8 cellular contexts compared by ENCODE assay signal in the genomic region with DNA sequence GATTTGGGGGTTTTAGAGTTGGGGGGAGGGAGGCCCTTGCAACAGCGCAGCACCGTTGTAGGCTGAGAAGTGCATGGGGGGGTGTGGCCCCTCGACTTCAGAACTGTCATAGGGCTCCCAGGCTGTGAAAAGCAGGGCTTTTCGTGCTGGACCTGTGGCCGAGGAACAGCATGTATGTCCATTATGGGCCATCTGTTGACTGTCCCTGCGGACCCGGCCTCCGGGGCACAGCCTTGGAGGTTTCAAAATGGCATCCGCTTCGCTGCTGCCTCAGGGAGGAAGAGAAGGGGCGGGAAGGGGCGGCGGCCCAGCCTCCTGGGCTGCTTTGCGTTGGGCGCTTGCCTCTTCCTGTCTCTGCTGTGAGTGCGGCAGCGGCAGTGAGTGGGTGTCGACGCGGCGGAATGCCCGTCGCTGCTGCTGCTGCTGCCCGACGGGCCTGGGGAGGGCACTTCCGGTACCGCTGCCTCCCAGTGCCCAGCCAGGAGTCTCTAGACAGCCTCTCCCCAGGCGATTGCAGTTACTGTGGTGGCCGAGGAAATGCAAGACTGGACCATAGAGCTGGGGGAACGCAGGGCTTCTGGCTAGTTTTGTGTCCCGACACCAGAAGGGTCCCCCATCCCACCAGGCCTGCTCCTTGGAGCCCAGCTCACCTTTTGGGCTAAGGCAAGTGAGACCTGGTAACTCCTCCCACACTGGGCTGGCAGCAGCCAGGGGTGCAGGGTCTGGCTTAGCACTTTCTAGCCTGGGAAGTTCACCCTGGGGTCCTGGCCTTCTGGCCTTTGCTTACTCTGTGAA. TPM values are rescaled to one million over a fixed set of nuclear protein-coding genes. Genes with fewer than 3 reads are reported as not detected.
DNase-seq lines count a peak whose midpoint lies in the region; ATAC-seq and TF ChIP-seq lines count a peak whose summit lies in the region.

No MANE protein-coding gene starts in this region.

- H3K23ac ChIP-seq in mesenchymal stem cell (ENCODE audit: low read length in 2 of 2): peak overlapping the region in 1 of 2 experiments; percentile 96

- no peak overlapping the region for H2AFZ ChIP-seq in mesenchymal stem cell (ENCODE audit: low read depth, low read length)

- peak overlapping the region; percentile 69 for H2BK120ac ChIP-seq in mesenchymal stem cell (ENCODE audit: low read depth, low read length)

- DNase-seq in GM06990 (ENCODE audit: extremely low read depth, insufficient read length): peak; percentile 89
- peak; percentile 57 for DNase-seq in NCI-H774 (lab: John Stamatoyannopoulos, UW)
- DNase-seq in activated CD8-positive, alpha-beta T cell treated with anti-CD3 and anti-CD28 coated beads, Interleukin-2, amount 10 ng/mL, durations not matched to agents 7 days and 5 days: peak; percentile 93
- DNase-seq in effector CD8-positive, alpha-beta T cell (lab: John Stamatoyannopoulos, UW): peak; percentile 72
- DNase-seq in mesenchymal stem cell: peak; percentile 88
- DNase-seq in stimulated activated CD8-positive, alpha-beta memory T cell treated with anti-CD3 and anti-CD28 coated beads, Interleukin-12 subunit alpha, Interleukin-12 subunit beta, amount 100 ng/mL, for 4 hours (ENCODE audit: low read depth): peak; percentile 76
- DNase-seq in OCI-M2 (lab: John Stamatoyannopoulos, UW; ENCODE audit: unreplicated experiment): no peak

- H3K9ac ChIP-seq in mesenchymal stem cell (ENCODE audit: low read length): peak overlapping the region; percentile 96

- H3K18ac ChIP-seq in mesenchymal stem cell (ENCODE audit: low read depth in 1 of 2, low read length in 2 of 2): peak overlapping the region; percentile 92 to 97

- peak overlapping the region; percentile 66 for H4K91ac ChIP-seq in mesenchymal stem cell (ENCODE audit: low read length)

- peak; percentile 33 for ATAC-seq in HG02588 (IDR thresholded peaks at IDR 0.05; ENCODE audit: unreplicated experiment)
- ATAC-seq in activated CD8-positive, alpha-beta T cell treated with anti-CD3 and anti-CD28 coated beads, Interleukin-2, amount 10 ng/mL, durations not matched to agents 7 days and 5 days: peak; percentile 56

- H3K36me3 ChIP-seq in GM06990 (ENCODE audit: control insufficient read depth, insufficient read depth, low read length) (peaks cover 3% of the 10 kb centered on the region), mesenchymal stem cell (ENCODE audit: control insufficient read depth in 1 of 2, insufficient read depth in 2 of 2, low read depth in 1 of 2, low read length in 2 of 2) (peaks cover 18 to 36% of the 10 kb centered on the region in 2 experiments)

- CTCF ChIA-PET in activated CD8-positive, alpha-beta T cell treated with anti-CD3 and anti-CD28 coated beads, Interleukin-2, amount 10 ng/mL, durations not matched to agents 7 days and 5 days (lab: Charles Lee): interaction anchor here (0.7 to 6.7 kb wide), 4 partner anchors 7 to 43 kb away, joined by 3 to 122 read pairs (median 4); no protein-coding TSS in a partner anchor

- H3K9me3 Mint-ChIP-seq in activated CD8-positive, alpha-beta T cell treated with anti-CD3 and anti-CD28 coated beads, Interleukin-2, amount 10 ng/mL, durations not matched to agents 7 days and 5 days (ENCODE audit: insufficient read depth): no peaks in the 10 kb centered on the region

- H3K4me3 ChIP-seq in GM06990 (replicated peaks; ENCODE audit: low read depth, low read length) (peak overlapping the region; percentile 90), mesenchymal stem cell (ENCODE audit: insufficient read depth in 1 of 2, low read depth in 1 of 2, low read length in 2 of 2) (peak overlapping the region; percentile 88 to 100)

- H2BK12ac ChIP-seq in mesenchymal stem cell (ENCODE audit: low read length in 2 of 2): peak overlapping the region in 1 of 2 experiments; percentile 6

- H3K4me1 ChIP-seq in mesenchymal stem cell (ENCODE audit: control insufficient read depth, insufficient read depth, low read depth, low read length): peaks cover 48% of the 10 kb centered on the region

- no peaks in the 10 kb centered on the region for H3K27me3 Mint-ChIP-seq in activated CD8-positive, alpha-beta T cell treated with anti-CD3 and anti-CD28 coated beads, Interleukin-2, amount 10 ng/mL, durations not matched to agents 7 days and 5 days (ENCODE audit: low read depth)

- H4K8ac ChIP-seq in mesenchymal stem cell (ENCODE audit: low read length): peak overlapping the region; percentile 91

- no peak for TF ChIP-seq CTCF in GM06990 (IDR thresholded peaks at IDR 0.05; ENCODE audit: insufficient read depth, low read length, poor library complexity, severe bottlenecking)

- peak overlapping the region in 1 of 2 experiments; percentile 98 for H3K14ac ChIP-seq in mesenchymal stem cell (ENCODE audit: low read length in 2 of 2)

- peak overlapping the region; percentile 95 for H3K4me2 ChIP-seq in mesenchymal stem cell (ENCODE audit: low read length, poor library complexity, severe bottlenecking)

- H3K27ac Mint-ChIP-seq in activated CD8-positive, alpha-beta T cell treated with anti-CD3 and anti-CD28 coated beads, Interleukin-2, amount 10 ng/mL, durations not matched to agents 7 days and 5 days: peak overlapping the region; percentile 93

- WGBS in mesenchymal stem cell: 2% methylated on average over 31 of the region's 31 CpGs

- H3K4me3 Mint-ChIP-seq in activated CD8-positive, alpha-beta T cell treated with anti-CD3 and anti-CD28 coated beads, Interleukin-2, amount 10 ng/mL, durations not matched to agents 7 days and 5 days: peak overlapping the region; percentile 99

- peak overlapping the region; percentile 74 for H2BK5ac ChIP-seq in mesenchymal stem cell (ENCODE audit: low read depth, low read length, poor library complexity, severe bottlenecking)

- H3K27me3 ChIP-seq in GM06990 (replicated peaks; ENCODE audit: control insufficient read depth, insufficient read depth, low read length) (no peaks in the 10 kb centered on the region), mesenchymal stem cell (ENCODE audit: control insufficient read depth in 1 of 2, insufficient read depth in 1 of 2, low read length in 2 of 2) (no peaks in the 10 kb centered on the region)

- peak overlapping the region; percentile 92 for H3K27ac ChIP-seq in mesenchymal stem cell (ENCODE audit: low read length, poor library complexity, severe bottlenecking)

- POLR2A ChIA-PET in activated CD8-positive, alpha-beta T cell treated with anti-CD3 and anti-CD28 coated beads, Interleukin-2, amount 10 ng/mL, durations not matched to agents 7 days and 5 days (lab: Charles Lee): interaction anchor here (0.7 to 3.6 kb wide), 7 partner anchors 9 to 103 kb away, joined by 3 to 24 read pairs (median 5); a partner anchor contains a TSS

- peaks cover 48% of the 10 kb centered on the region for H3K36me3 Mint-ChIP-seq in activated CD8-positive, alpha-beta T cell treated with anti-CD3 and anti-CD28 coated beads, Interleukin-2, amount 10 ng/mL, durations not matched to agents 7 days and 5 days (ENCODE audit: low read depth)

- peaks cover 63% of the 10 kb centered on the region for H3K4me1 Mint-ChIP-seq in activated CD8-positive, alpha-beta T cell treated with anti-CD3 and anti-CD28 coated beads, Interleukin-2, amount 10 ng/mL, durations not matched to agents 7 days and 5 days (ENCODE audit: low read depth)

- H2AK5ac ChIP-seq in mesenchymal stem cell (ENCODE audit: low read length, severe bottlenecking): peak overlapping the region; percentile 42

- no peaks in the 10 kb centered on the region for H3K9me3 ChIP-seq in mesenchymal stem cell (ENCODE audit: control insufficient read depth, low read length)

- H3K4ac ChIP-seq in mesenchymal stem cell (ENCODE audit: low read depth in 1 of 2, low read length in 2 of 2): peak overlapping the region; percentile 83 to 95

- peaks cover 6% of the 10 kb centered on the region for H3K79me1 ChIP-seq in mesenchymal stem cell (replicated peaks; ENCODE audit: low read length, poor library complexity, severe bottlenecking)

- H2BK15ac ChIP-seq in mesenchymal stem cell (ENCODE audit: low read depth, poor library complexity, severe bottlenecking): no peak overlapping the region

RNA-seq across cellular contexts. Expression of a gene that starts 1.9 kb away (rescaled TPM):
- total RNA-seq in activated CD8-positive, alpha-beta T cell treated with anti-CD3 and anti-CD28 coated beads, Interleukin-2, amount 10 ng/mL, durations not matched to agents 7 days and 5 days: 100 to 1,000 TPM; 515 to 531 TPM
- 474 TPM for polyA plus RNA-seq in mesenchymal stem cell (2013, experiment 1 of 2)
- polyA plus RNA-seq in mesenchymal stem cell (2013, experiment 2 of 2): 480 TPM

RNA-seq across cellular contexts. Expression of a gene that starts 31.0 kb away (rescaled TPM):
- under 1 TPM; 0.52 to 0.84 TPM for total RNA-seq in activated CD8-positive, alpha-beta T cell treated with anti-CD3 and anti-CD28 coated beads, Interleukin-2, amount 10 ng/mL, durations not matched to agents 7 days and 5 days
- polyA plus RNA-seq in mesenchymal stem cell (2013, experiment 1 of 2): 4.7 TPM
- 4.8 TPM for polyA plus RNA-seq in mesenchymal stem cell (2013, experiment 2 of 2)

RNA-seq across cellular contexts. Expression of a gene that starts 32.9 kb away (rescaled TPM):
- total RNA-seq in activated CD8-positive, alpha-beta T cell treated with anti-CD3 and anti-CD28 coated beads, Interleukin-2, amount 10 ng/mL, durations not matched to agents 7 days and 5 days: not detected
- polyA plus RNA-seq in mesenchymal stem cell (2013, experiment 1 of 2): 0.01 TPM
- polyA plus RNA-seq in mesenchymal stem cell (2013, experiment 2 of 2): 0.03 TPM

RNA-seq across cellular contexts. Expression of a gene that starts 40.9 kb away (rescaled TPM):
- not detected for total RNA-seq in activated CD8-positive, alpha-beta T cell treated with anti-CD3 and anti-CD28 coated beads, Interleukin-2, amount 10 ng/mL, durations not matched to agents 7 days and 5 days
- polyA plus RNA-seq in mesenchymal stem cell (2013, experiment 1 of 2): not detected
- polyA plus RNA-seq in mesenchymal stem cell (2013, experiment 2 of 2): not detected

RNA-seq across cellular contexts. Expression of a gene that starts 46.5 kb away (rescaled TPM):
- total RNA-seq in activated CD8-positive, alpha-beta T cell treated with anti-CD3 and anti-CD28 coated beads, Interleukin-2, amount 10 ng/mL, durations not matched to agents 7 days and 5 days: not detected
- not detected for polyA plus RNA-seq in mesenchymal stem cell (2013, experiment 1 of 2)
- polyA plus RNA-seq in mesenchymal stem cell (2013, experiment 2 of 2): not detected
